12 cellular contexts compared by ENCODE assay signal in genomic region chr12:110687770-110688169, GRCh38. TPM values are rescaled to one million over a fixed set of nuclear protein-coding genes. Genes with fewer than 3 reads are reported as not detected.
DNase-seq lines count a peak whose midpoint lies in the region; ATAC-seq, FAIRE-seq and TF ChIP-seq lines count a peak whose summit lies in the region.
"Had no signal": no experiment of that assay in that cellular context is flagged by ENCODE, and none has a peak within 500 bp of the region (broad histone marks: within the 10 kb centered on the region; RNA-seq: fewer than 3 reads in every experiment).

No MANE protein-coding gene starts in this region.

- no peak overlapping the region for H3K14ac ChIP-seq in IMR-90 (replicated peaks; ENCODE audit: low read depth, low read length)

- H3K27me3 ChIP-seq in IMR-90 (ENCODE audit: control insufficient read depth, insufficient read depth, low read length) = peaks cover 30% of the 10 kb centered on the region
- H3K27me3 ChIP-seq in GM12878 (replicated peaks in 1 of 2; ENCODE audit: control insufficient read depth in 2 of 2, insufficient read depth in 2 of 2, low read length in 1 of 2) = no peaks in the 10 kb centered on the region
- peaks cover 10% of the 10 kb centered on the region for H3K27me3 ChIP-seq in osteoblast (ENCODE audit: insufficient read depth, low read length)

- no peak for DNase-seq in T-helper 1 cell
- no peak for DNase-seq in IMR-90
- no peak for DNase-seq in GM12878 (ENCODE audit: low read depth, low spot score)
- DNase-seq in osteoblast (ENCODE audit: insufficient read length, low spot score, missing footprints) = peak; percentile 18
- DNase-seq: activated gamma-delta T cell, NCI-H2171 treated with DMSO at 0.1 percent for 48 hours, transverse colon had no signal

- H3K4me1 ChIP-seq in IMR-90 (ENCODE audit: control insufficient read depth, insufficient read depth, low read length) (peaks cover 7% of the 10 kb centered on the region; the same call in 1 of the 2 replicates), GM12878 (ENCODE audit: control insufficient read depth, insufficient read depth, low read length) (peaks cover 38% of the 10 kb centered on the region), osteoblast (ENCODE audit: insufficient read depth, low read length) (peaks cover 7% of the 10 kb centered on the region)

- no peak overlapping the region for H2BK15ac ChIP-seq in IMR-90 (ENCODE audit: low read depth, low read length)

- in situ Hi-C loops in IMR-90 (cut with MboI; ENCODE audit: low sequenced_read_pairs) = no loop called here
- in situ Hi-C loops in GM12878 (cut with MboI) = no loop called here

- H3K23ac ChIP-seq in IMR-90 (ENCODE audit: low read depth, low read length) = 0 out of 2 replicates have a peak overlapping the region, but pooled peaks have one; percentile 24

- TF ChIP-seq POLR2A in IMR-90 (IDR thresholded peaks at IDR 0.05; ENCODE audit: low read depth, low read length) = no peak
- 0 out of 2 replicates have a peak, but pooled peaks have one; percentile 27 for TF ChIP-seq POLR2A in GM12878 (IDR thresholded peaks at IDR 0.05; ENCODE audit: low read depth, low read length)

- H3K79me2 ChIP-seq in GM12878 (ENCODE audit: control insufficient read depth, insufficient read depth, low read length) (peaks cover 58% of the 10 kb centered on the region), osteoblast (ENCODE audit: insufficient read depth, low read length) (no peaks in the 10 kb centered on the region)

- no peak overlapping the region for H3K9ac ChIP-seq in IMR-90 (ENCODE audit: low read depth, low read length)
- peak overlapping the region; percentile 79 for H3K9ac ChIP-seq in GM12878 (ENCODE audit: control insufficient read depth, insufficient read depth, low read length)

- POLR2A ChIA-PET in IMR-90 (lab: Charles Lee; ENCODE audit: unreplicated experiment) = no interaction called here
- POLR2A ChIA-PET in GM12878 (lab: Charles Lee) = interaction anchor here (0.6 to 5.1 kb wide), 6 partner anchors 11 to 144 kb away, joined by 3 to 80 read pairs (median 4); no protein-coding TSS in a partner anchor

- H3K79me1 ChIP-seq in IMR-90 (ENCODE audit: low read depth in 1 of 2, low read length in 2 of 2) = no peaks in the 10 kb centered on the region

- H4K91ac ChIP-seq in IMR-90 (ENCODE audit: insufficient read depth, low read depth, low read length) = no peak overlapping the region

- H3K4ac ChIP-seq in IMR-90 (ENCODE audit: low read depth, low read length) = no peak overlapping the region

- no peak overlapping the region for H2AFZ ChIP-seq in IMR-90 (replicated peaks; ENCODE audit: low read length, poor library complexity)
- no peak overlapping the region for H2AFZ ChIP-seq in GM12878 (ENCODE audit: control insufficient read depth, low read depth, low read length)
- no peak overlapping the region for H2AFZ ChIP-seq in osteoblast (ENCODE audit: low read length)

- H3K9me1 ChIP-seq in IMR-90 (ENCODE audit: insufficient read depth, low read length) = no peaks in the 10 kb centered on the region

- H3K9me3 ChIP-seq in IMR-90 (ENCODE audit: control insufficient read depth, insufficient read depth, low read length) (peaks cover 3% of the 10 kb centered on the region; the same call in 1 of the 2 replicates), GM12878 (replicated peaks; ENCODE audit: control insufficient read depth, insufficient read depth, low read length) (no peaks in the 10 kb centered on the region; the same call in 2 of the 3 replicates), osteoblast (ENCODE audit: low read depth, low read length) (no peaks in the 10 kb centered on the region)
- H3K9me3 ChIP-seq: A549, transverse colon had no signal

- H3K4me2 ChIP-seq in IMR-90 (ENCODE audit: low read depth, low read length) (no peak overlapping the region), GM12878 (ENCODE audit: control insufficient read depth, insufficient read depth) (peak overlapping the region; percentile 43), osteoblast (ENCODE audit: insufficient read depth, low read length) (no peak overlapping the region)

- SMC1A ChIA-PET in GM12878 (lab: Charles Lee; ENCODE audit: uncharacterized antibody, unreplicated experiment) = interaction anchor here (1.5 to 4.3 kb wide), 7 partner anchors 11 to 88 kb away, joined by 4 to 52 read pairs (median 16); partner anchors contain the start of gene TCTN1

- dilution Hi-C loops in IMR-90 (cut with HindIII; ENCODE audit: low sequenced_read_pairs, unreplicated experiment) = no loop called here

- no peaks in the 10 kb centered on the region for H3K9me3 Mint-ChIP-seq in T-helper 1 cell treated with Interleukin-12 subunit alpha and Interleukin-12 subunit beta and Interleukin-4 antibody, amounts not matched to agents 30 μg/mL and 1 μg/mL, for 36 hours

- CTCF ChIA-PET in IMR-90 (lab: Yijun Ruan, JAX) (no interaction called here), GM12878 (lab: Yijun Ruan, JAX) (interaction anchor here (0.6 to 3.1 kb wide), 7 partner anchors 10 to 175 kb away, joined by 3 to 21 read pairs (median 5); no protein-coding TSS in a partner anchor)

- H2BK120ac ChIP-seq in IMR-90 (ENCODE audit: low read depth, low read length) = no peak overlapping the region

- intact Hi-C loops in IMR-90 (cut with micrococcal nuclease) = no loop called here
- intact Hi-C loops in GM12878 (cut with micrococcal nuclease; ENCODE audit: unreplicated experiment) = loop anchor here (2.0 kb wide), 1 partner anchor 17 kb away; no protein-coding TSS in a partner anchor

- H4K8ac ChIP-seq in IMR-90 (ENCODE audit: low read depth in 2 of 2, low read length in 2 of 2) = no peak overlapping the region

- H2BK20ac ChIP-seq in IMR-90 (ENCODE audit: low read depth, low read length) = no peak overlapping the region

- TF ChIP-seq RAD21 in IMR-90 (IDR thresholded peaks at IDR 0.05; ENCODE audit: low read length) = no peak
- TF ChIP-seq RAD21 in GM12878 (IDR thresholded peaks at IDR 0.05; ENCODE audit: insufficient read depth, low read depth, low read length) = no peak

- H3K4me1 Mint-ChIP-seq in T-helper 1 cell treated with Interleukin-12 subunit alpha and Interleukin-12 subunit beta and Interleukin-4 antibody, amounts not matched to agents 30 μg/mL and 1 μg/mL, for 36 hours (ENCODE audit: low read depth) = peaks cover 30% of the 10 kb centered on the region

- H3K27me3 Mint-ChIP-seq in T-helper 1 cell treated with Interleukin-12 subunit alpha and Interleukin-12 subunit beta and Interleukin-4 antibody, amounts not matched to agents 30 μg/mL and 1 μg/mL, for 36 hours (ENCODE audit: low read depth) = peaks cover 11% of the 10 kb centered on the region

- H3K56ac ChIP-seq in IMR-90 (ENCODE audit: extremely low read depth, insufficient read depth, low read length) = no peak overlapping the region

- BruUV-seq in IMR-90 (replicated peaks; lab: Mats Ljungman, UMichigan) (no TSS peak), GM12878 (replicated peaks; lab: Mats Ljungman, UMichigan) (no TSS peak)

- ATAC-seq in IMR-90 (ENCODE audit: low read depth) = no peak
- peak; percentile 9 for ATAC-seq in GM12878
- ATAC-seq in GM19023 (IDR thresholded peaks at IDR 0.05; ENCODE audit: unreplicated experiment) = no peak
- ATAC-seq in HG02852 (IDR thresholded peaks at IDR 0.05; ENCODE audit: unreplicated experiment) = no peak
- ATAC-seq in GM18861 (IDR thresholded peaks at IDR 0.05; ENCODE audit: unreplicated experiment) = no peak

- no peak overlapping the region for H4K5ac ChIP-seq in IMR-90 (ENCODE audit: low read depth, low read length)

- TF ChIP-seq EP300 in GM12878 (IDR thresholded peaks at IDR 0.05; ENCODE audit: borderline replicate concordance in 1 of 2, control insufficient read depth in 1 of 2, low read depth in 2 of 2, low read length in 2 of 2) = no peak

- peak overlapping the region; percentile 22 for H3K4me3 Mint-ChIP-seq in T-helper 1 cell treated with Interleukin-12 subunit alpha and Interleukin-12 subunit beta and Interleukin-4 antibody, amounts not matched to agents 30 μg/mL and 1 μg/mL, for 36 hours

- no peak overlapping the region for H2BK5ac ChIP-seq in IMR-90 (ENCODE audit: low read depth, low read length, poor library complexity, severe bottlenecking)

- H2AK9ac ChIP-seq in IMR-90 (replicated peaks; ENCODE audit: low read depth, low read length, poor library complexity) = no peak overlapping the region

- H4K20me1 ChIP-seq in IMR-90 (ENCODE audit: insufficient read depth, low read length) = no peaks in the 10 kb centered on the region
- no peaks in the 10 kb centered on the region for H4K20me1 ChIP-seq in GM12878 (ENCODE audit: control insufficient read depth, insufficient read depth)
- H4K20me1 ChIP-seq in osteoblast (ENCODE audit: insufficient read depth, low read length) = no peaks in the 10 kb centered on the region

- H3K18ac ChIP-seq in IMR-90 (ENCODE audit: low read depth, low read length) = no peak overlapping the region

- RAD21 ChIA-PET in GM12878 (lab: Charles Lee; ENCODE audit: unreplicated experiment) = interaction anchor here (0.9 to 3.8 kb wide), 6 partner anchors 11 to 108 kb away, joined by 3 to 27 read pairs (median 4); no protein-coding TSS in a partner anchor

- 100% methylated on average over 1 of the region's 3 CpGs; no CpG with 5 or more reads in 1 of the 2 experiments for WGBS in IMR-90 (ENCODE audit: extremely low coverage in 2 of 2, insufficient read length in 1 of 2), 2 experiments
- whole genome bisulfite sequencing in GM12878 (ENCODE audit: insufficient coverage, insufficient replicate concordance, low lambda C conversion rate, missing lambda C conversion rate) = 3% methylated on average over 3 of the region's 3 CpGs

- no peak for FAIRE-seq in GM12878 (lab: Jason Lieb, UNC)
- FAIRE-seq: A549 had no signal

- no peak overlapping the region for H3K4me3 ChIP-seq in IMR-90 (ENCODE audit: insufficient read depth, low read depth, low read length)
- peak overlapping the region; percentile 90 for H3K4me3 ChIP-seq in GM12878
- no peak overlapping the region for H3K4me3 ChIP-seq in osteoblast (ENCODE audit: insufficient read depth, low read length)

- TF ChIP-seq CTCF in IMR-90 (conservative IDR thresholded peaks at IDR 0.05; ENCODE audit: low read depth, low read length) (no peak), GM12878 (IDR thresholded peaks at IDR 0.05 in 2 of 3, conservative IDR thresholded peaks at IDR 0.05 in 1 of 3; ENCODE audit: control insufficient read depth in 2 of 3, extremely low read depth in 1 of 3, insufficient read depth in 1 of 3, low read depth in 3 of 3, low read length in 3 of 3) (no peak), osteoblast (IDR thresholded peaks at IDR 0.05; ENCODE audit: extremely low read depth, low read depth, low read length) (no peak)

- no peak overlapping the region for H3K27ac Mint-ChIP-seq in T-helper 1 cell treated with Interleukin-12 subunit alpha and Interleukin-12 subunit beta and Interleukin-4 antibody, amounts not matched to agents 30 μg/mL and 1 μg/mL, for 36 hours

- peaks cover 12% of the 10 kb centered on the region for H3K36me3 Mint-ChIP-seq in T-helper 1 cell treated with Interleukin-12 subunit alpha and Interleukin-12 subunit beta and Interleukin-4 antibody, amounts not matched to agents 30 μg/mL and 1 μg/mL, for 36 hours (ENCODE audit: low read depth)

- H3K36me3 ChIP-seq in IMR-90 (ENCODE audit: control insufficient read depth, insufficient read depth, low read length) (no peaks in the 10 kb centered on the region), GM12878 (ENCODE audit: control insufficient read depth in 2 of 2, insufficient read depth in 2 of 2, low read length in 1 of 2) (peaks cover 2 to 10% of the 10 kb centered on the region in 2 experiments; a peak in 1 of 4 replicates), osteoblast (ENCODE audit: insufficient read depth, low read length) (no peaks in the 10 kb centered on the region)
- H3K36me3 ChIP-seq: transverse colon had no signal

- H3K27ac ChIP-seq in IMR-90 (ENCODE audit: insufficient read depth, low read length) (no peak overlapping the region), GM12878 (ENCODE audit: control insufficient read depth, insufficient read depth) (peak overlapping the region; percentile 83), osteoblast (ENCODE audit: low read depth, low read length) (no peak overlapping the region)

- H2AK5ac ChIP-seq in IMR-90 (ENCODE audit: low read depth, low read length) = no peak overlapping the region

RNA-seq across cellular contexts. Expression of gene HVCN1, which starts 1.1 kb away (rescaled TPM):
- total RNA-seq in IMR-90 (2012; rRNA removed) = 1.4 and 2.0 TPM in 2 replicates
- 1.3 and 1.9 TPM in 2 replicates for polyA plus RNA-seq in IMR-90 (2012; rRNA removed)
- polyA plus RNA-seq in IMR-90 (2012; cell fraction: cytosol; rRNA removed) = 1.3 and 2.3 TPM in 2 replicates
- 0.44 and 1.4 TPM in 2 replicates for polyA plus RNA-seq in IMR-90 (2012; cell fraction: nucleus; rRNA removed; ENCODE audit: low replicate concordance)
- total RNA-seq in GM12878 (2013; cell fraction: nucleolus; rRNA removed) = 114 and 137 TPM in 2 replicates
- total RNA-seq in GM12878 (2014; rRNA removed) = 112 and 132 TPM in 2 replicates
- 93.9 and 94.4 TPM in 2 replicates for total RNA-seq in GM12878 (2014; rRNA removed; fragmentation: Illumina TruSeq; extraction: Trizol)
- 82.5 and 87.1 TPM in 2 replicates for total RNA-seq in GM12878 (2021)
- 67.2 TPM for polyA plus RNA-seq in GM12878 (2011; ENCODE audit: low read depth)
- 123 and 181 TPM in 2 replicates for polyA plus RNA-seq in GM12878 (2011; rRNA removed)
- 130 and 168 TPM in 2 replicates for polyA plus RNA-seq in GM12878 (2011; cell fraction: cytosol; rRNA removed)
- polyA plus RNA-seq in GM12878 (2011; cell fraction: nucleus; rRNA removed) = 91.0 and 91.5 TPM in 2 replicates
- 108 and 110 TPM in 2 replicates for polyA plus RNA-seq in GM12878 (2012)
- polyA plus RNA-seq in GM12878 (2014; fragmentation: Illumina TruSeq; extraction: Trizol) = 130 and 134 TPM in 2 replicates
- 10 to 100 TPM; 27.8 to 38.9 TPM for polyA plus RNA-seq in GM12878 (2014; fragmentation: Nextera tagmentation; extraction: Ambion mirVana)
- 77.4 and 85.4 TPM in 2 replicates for polyA plus RNA-seq in GM12878 (2014; rRNA removed)
- polyA plus RNA-seq in GM12878 (2016; fragmentation: Nextera tagmentation; extraction: Ambion mirVana) = 100 to 1,000 TPM; 125 to 126 TPM
- polyA minus RNA-seq in GM12878 (2011; rRNA and poly(A)+ RNA removed) = 95.5 and 100 TPM in 2 replicates
- 37.6 and 43.0 TPM in 2 replicates for polyA minus RNA-seq in GM12878 (2011; cell fraction: cytosol; rRNA and poly(A)+ RNA removed)
- 23.3 and 41.7 TPM in 2 replicates for polyA minus RNA-seq in GM12878 (2011; cell fraction: nucleus; rRNA and poly(A)+ RNA removed)
- total RNA-seq in osteoblast = 2.1 and 2.9 TPM in 2 replicates

RNA-seq across cellular contexts. Expression of gene PPP1CC, which starts 54.9 kb away (rescaled TPM):
- 126 and 169 TPM in 2 replicates for total RNA-seq in IMR-90 (2012; rRNA removed)
- polyA plus RNA-seq in IMR-90 (2012; rRNA removed) = 59.1 and 71.0 TPM in 2 replicates
- polyA plus RNA-seq in IMR-90 (2012; cell fraction: cytosol; rRNA removed) = 36.4 and 45.1 TPM in 2 replicates
- 26.7 and 72.8 TPM in 2 replicates for polyA plus RNA-seq in IMR-90 (2012; cell fraction: nucleus; rRNA removed; ENCODE audit: low replicate concordance)
- total RNA-seq in GM12878 (2013; cell fraction: nucleolus; rRNA removed) = 183 and 185 TPM in 2 replicates
- 169 and 200 TPM in 2 replicates for total RNA-seq in GM12878 (2014; rRNA removed)
- total RNA-seq in GM12878 (2014; rRNA removed; fragmentation: Illumina TruSeq; extraction: Trizol) = 174 and 184 TPM in 2 replicates
- 179 and 191 TPM in 2 replicates for total RNA-seq in GM12878 (2021)
- 87.0 TPM for polyA plus RNA-seq in GM12878 (2011; ENCODE audit: low read depth)
- 279 and 423 TPM in 2 replicates for polyA plus RNA-seq in GM12878 (2011; rRNA removed)
- polyA plus RNA-seq in GM12878 (2011; cell fraction: cytosol; rRNA removed) = 92.1 and 98.9 TPM in 2 replicates
- 104 and 118 TPM in 2 replicates for polyA plus RNA-seq in GM12878 (2011; cell fraction: nucleus; rRNA removed)
- 141 and 161 TPM in 2 replicates for polyA plus RNA-seq in GM12878 (2012)
- 237 and 312 TPM in 2 replicates for polyA plus RNA-seq in GM12878 (2014; fragmentation: Illumina TruSeq; extraction: Trizol)
- 100 to 1,000 TPM in 1 of 2 experiments, 10 to 100 TPM in 1; 64.4 to 111 TPM for polyA plus RNA-seq in GM12878 (2014; fragmentation: Nextera tagmentation; extraction: Ambion mirVana)
- 124 and 145 TPM in 2 replicates for polyA plus RNA-seq in GM12878 (2014; rRNA removed)
- polyA plus RNA-seq in GM12878 (2016; fragmentation: Nextera tagmentation; extraction: Ambion mirVana) = 100 to 1,000 TPM; 116 to 123 TPM
- 108 and 142 TPM in 2 replicates for polyA minus RNA-seq in GM12878 (2011; rRNA and poly(A)+ RNA removed)
- polyA minus RNA-seq in GM12878 (2011; cell fraction: cytosol; rRNA and poly(A)+ RNA removed) = 60.7 and 69.6 TPM in 2 replicates
- 50.5 and 81.6 TPM in 2 replicates for polyA minus RNA-seq in GM12878 (2011; cell fraction: nucleus; rRNA and poly(A)+ RNA removed)
- total RNA-seq in osteoblast = 107 and 114 TPM in 2 replicates

Comparison
In these comparisons a context has a peak if more than half of its experiments do, and no peak if none do; other contexts are left out.
1. RNA of gene HVCN1, which starts 1.1 kb away (total RNA-seq): 82.5 to 137 TPM in GM12878; 2.1 to 2.9 TPM in osteoblast and 1.4 to 2.0 TPM in IMR-90; every median in the first group is over 10 times any median in the second.